12 cellular contexts compared by ENCODE assay signal in genomic region chr2:16729335-16729734, GRCh38.
DNase-seq lines count a peak whose midpoint lies in the region; ATAC-seq and TF ChIP-seq lines count a peak whose summit lies in the region.
"Had no signal": no experiment of that assay in that cellular context is flagged by ENCODE, and none has a peak within 500 bp of the region (broad histone marks: within the 10 kb centered on the region; RNA-seq: fewer than 3 reads in every experiment).

No MANE protein-coding gene starts in this region.

- H3K9me3 ChIP-seq in WERI-Rb-1 (ENCODE audit: severe bottlenecking) (no peaks in the 10 kb centered on the region), aorta (ENCODE audit: control insufficient read depth, low read length) (no peaks in the 10 kb centered on the region)
- H3K9me3 ChIP-seq: SJSA1 had no signal

- no peak overlapping the region for H3K27ac ChIP-seq in WERI-Rb-1
- no peak overlapping the region for H3K27ac ChIP-seq in aorta (ENCODE audit: low read depth in 1 of 2, low read length in 2 of 2)
- H3K27ac ChIP-seq: C4-2B, SJSA1 had no signal

- H3K27me3 ChIP-seq in WERI-Rb-1 (ENCODE audit: insufficient read depth, low read depth, severe bottlenecking) (no peaks in the 10 kb centered on the region), aorta (ENCODE audit: control insufficient read depth in 1 of 2, insufficient read depth in 2 of 2, low read length in 1 of 2) (no peaks in the 10 kb centered on the region)
- H3K27me3 ChIP-seq: SJSA1 had no signal

- POLR2A ChIA-PET in GM10248 (lab: Yijun Ruan, JAX) = no interaction called here

- H3K36me3 ChIP-seq in WERI-Rb-1 (no peaks in the 10 kb centered on the region), aorta (ENCODE audit: control insufficient read depth in 1 of 2, insufficient read depth in 2 of 2, low read length in 1 of 2) (no peaks in the 10 kb centered on the region)
- H3K36me3 ChIP-seq: SJSA1 had no signal

- intact Hi-C loops in aorta (cut with DNase I) = loop anchor here (5.0 kb wide), 1 partner anchor 62 kb away; the partner anchor contains the start of gene CYRIA (in 2 of the 2)

- WGBS in aorta, 2 donors = 87 to 93% methylated on average over 5 of the region's 5 CpGs

- CTCF ChIA-PET in GM10248 (lab: Yijun Ruan, JAX) = no interaction called here

- no peak overlapping the region for H3K4me3 ChIP-seq in WERI-Rb-1 (ENCODE audit: low read depth, low read length)
- H3K4me3 ChIP-seq in aorta (ENCODE audit: low read length in 2 of 2) = no peak overlapping the region
- H3K4me3 ChIP-seq: SJSA1 had no signal

- TF ChIP-seq CTCF in GM10248 (IDR thresholded peaks at IDR 0.05; ENCODE audit: control extremely low read depth, extremely low read depth, low read depth, missing control alignments) (no peak), WERI-Rb-1 (IDR thresholded peaks at IDR 0.05; ENCODE audit: low read depth, low read length) (no peak)

- peak; percentile 75 for ATAC-seq in GM18868 (IDR thresholded peaks at IDR 0.05; ENCODE audit: unreplicated experiment)
- ATAC-seq in HG02884 (IDR thresholded peaks at IDR 0.05; ENCODE audit: unreplicated experiment) = peak; percentile 62
- ATAC-seq in HG03175 (IDR thresholded peaks at IDR 0.05; ENCODE audit: unreplicated experiment) = no peak
- ATAC-seq in aorta (ENCODE audit: low FRiP score) = no peak
- ATAC-seq: naive thymus-derived CD8-positive, alpha-beta T cell had no signal

- DNase-seq in GM10248 (ENCODE audit: extremely low spot score) (peak; percentile 32), OCI-M1 (lab: John Stamatoyannopoulos, UW) (peak; percentile 28), WERI-Rb-1 (no peak), NCI-H146 (lab: John Stamatoyannopoulos, UW) (no peak), aorta (no peak)
- DNase-seq: naive thymus-derived CD8-positive, alpha-beta T cell; NCI-H510A had no signal

- peaks cover 0 to 2% of the 10 kb centered on the region in 2 donors for H3K4me1 ChIP-seq in aorta (ENCODE audit: control insufficient read depth in 1 of 2, insufficient read depth in 2 of 2, low read length in 2 of 2)
- H3K4me1 ChIP-seq: SJSA1 had no signal

Comparison
In these comparisons a context has a peak if more than half of its experiments do, and no peak if none do; other contexts are left out.
1. DNase-seq: peak in GM10248 (single experiment) and OCI-M1 (single experiment); none in WERI-Rb-1 (single experiment), NCI-H146 (single experiment) and aorta (0 of 2).
2. ATAC-seq: peak in GM18868 (single experiment) and HG02884 (single experiment); none in HG03175 (single experiment) and aorta (single experiment).